ENCODE assay signal across 14 cellular contexts in genomic region chr6:74626288-74626687, GRCh38.
"Had no signal": no experiment of that assay in that cellular context is flagged by ENCODE, and none has a peak within 500 bp of the region (broad histone marks: within the 10 kb centered on the region; RNA-seq: fewer than 3 reads in every experiment).

No MANE protein-coding gene starts in this region.

- ATAC-seq: foreskin keratinocyte; left colon; naive thymus-derived CD4-positive, alpha-beta T cell; stimulated activated effector memory CD8-positive, alpha-beta T cell treated with anti-CD3 and anti-CD28 coated beads, Interleukin-12 subunit alpha, Interleukin-12 subunit beta, amount 100 ng/mL, for 72 hours; stimulated activated naive CD8-positive, alpha-beta T cell treated with anti-CD3 and anti-CD28 coated beads, Interleukin-15, Interleukin-2, amounts not matched to agents 100 U/mL and 50 U/mL, for 24 hours had no signal

- H3K4me3 Mint-ChIP-seq: naive thymus-derived CD4-positive, alpha-beta T cell; nephron progenitor cell; stimulated activated effector memory CD8-positive, alpha-beta T cell treated with anti-CD3 and anti-CD28 coated beads, Interleukin-12 subunit alpha, Interleukin-12 subunit beta, amount 100 ng/mL, for 72 hours had no signal

- H3K27ac Mint-ChIP-seq: naive thymus-derived CD4-positive, alpha-beta T cell; nephron progenitor cell; stimulated activated effector memory CD8-positive, alpha-beta T cell treated with anti-CD3 and anti-CD28 coated beads, Interleukin-12 subunit alpha, Interleukin-12 subunit beta, amount 100 ng/mL, for 72 hours had no signal

- H3K4me1 Mint-ChIP-seq: naive thymus-derived CD4-positive, alpha-beta T cell; stimulated activated effector memory CD8-positive, alpha-beta T cell treated with anti-CD3 and anti-CD28 coated beads, Interleukin-12 subunit alpha, Interleukin-12 subunit beta, amount 100 ng/mL, for 72 hours had no signal

- H3K4me1 ChIP-seq: foreskin keratinocyte, tibial artery, upper lobe of left lung, uterus had no signal

- H3K4me3 ChIP-seq: ovary, tibial artery, upper lobe of left lung, uterus had no signal

- H3K27me3 ChIP-seq: foreskin keratinocyte, ovary, tibial artery, upper lobe of left lung, uterus had no signal

- H3K36me3 Mint-ChIP-seq: naive thymus-derived CD4-positive, alpha-beta T cell; stimulated activated effector memory CD8-positive, alpha-beta T cell treated with anti-CD3 and anti-CD28 coated beads, Interleukin-12 subunit alpha, Interleukin-12 subunit beta, amount 100 ng/mL, for 72 hours had no signal

- FAIRE-seq: endothelial cell of umbilical vein had no signal

- H3K9me3 ChIP-seq: ovary, uterus had no signal

- H3K36me3 ChIP-seq: ovary, tibial artery, upper lobe of left lung, uterus had no signal

- DNase-seq: erythroblast; foreskin keratinocyte; left colon; naive thymus-derived CD4-positive, alpha-beta T cell; nephron progenitor cell; ovary; stimulated activated CD4-positive, alpha-beta T cell treated with anti-CD3 and anti-CD28 coated beads, Interleukin-4, amount 100 ng/mL, for 1 hour; stimulated activated CD8-positive, alpha-beta memory T cell treated with anti-CD3 and anti-CD28 coated beads, Interleukin-4, amount 100 ng/mL, for 48 hours; stimulated activated naive CD8-positive, alpha-beta T cell treated with anti-CD3 and anti-CD28 coated beads, Interleukin-15, Interleukin-2, amounts not matched to agents 100 U/mL and 50 U/mL, for 24 hours; tibial artery; upper lobe of left lung; uterus had no signal

- H3K27ac ChIP-seq: foreskin keratinocyte, ovary, tibial artery, upper lobe of left lung, uterus had no signal
